8 cellular contexts compared by ENCODE assay signal in genomic region chr4:186719925-186720694, GRCh38. TPM values are rescaled to one million over a fixed set of nuclear protein-coding genes. Genes with fewer than 3 reads are reported as not detected.
DNase-seq lines count a peak whose midpoint lies in the region; ATAC-seq and TF ChIP-seq lines count a peak whose summit lies in the region.

No MANE protein-coding gene starts in this region.

- H3K4me2 ChIP-seq in Loucy (ENCODE audit: low read depth, low read length, poor library complexity, severe bottlenecking) (no peak overlapping the region), osteoblast (ENCODE audit: insufficient read depth, low read length) (no peak overlapping the region)

- H3K9me3 ChIP-seq in Loucy (ENCODE audit: insufficient read depth, low read depth, low read length) (peaks cover 11% of the 10 kb centered on the region; the same call in 1 of the 2 replicates), osteoblast (ENCODE audit: low read depth, low read length) (peaks cover 4% of the 10 kb centered on the region)

- ATAC-seq in GM18909 (IDR thresholded peaks at IDR 0.05; ENCODE audit: poor library complexity, unreplicated experiment) (no peak), GM18498 (IDR thresholded peaks at IDR 0.05; ENCODE audit: unreplicated experiment) (no peak)

- no peaks in the 10 kb centered on the region for H3K79me2 ChIP-seq in Loucy (ENCODE audit: insufficient read depth, low read length)
- H3K79me2 ChIP-seq in osteoblast (ENCODE audit: insufficient read depth, low read length): peaks cover 97% of the 10 kb centered on the region

- H2AFZ ChIP-seq in Loucy (ENCODE audit: low read length) (no peak overlapping the region), osteoblast (ENCODE audit: low read length) (no peak overlapping the region)

- H4K20me1 ChIP-seq in Loucy (ENCODE audit: insufficient read depth, low read length, poor library complexity, severe bottlenecking): no peaks in the 10 kb centered on the region
- H4K20me1 ChIP-seq in osteoblast (ENCODE audit: insufficient read depth, low read length): peaks cover 58% of the 10 kb centered on the region

- H3F3A ChIP-seq in Loucy (ENCODE audit: low read depth): no peaks in the 10 kb centered on the region

- H3K4me3 ChIP-seq in Loucy (ENCODE audit: low read length, poor library complexity, severe bottlenecking): no peak overlapping the region
- no peak overlapping the region for H3K4me3 ChIP-seq in cardiac fibroblast (replicated peaks in 1 of 2; ENCODE audit: low read depth in 2 of 2, low read length in 2 of 2)
- no peak overlapping the region for H3K4me3 ChIP-seq in osteoblast (ENCODE audit: insufficient read depth, low read length)

- peak; percentile 9 for DNase-seq in NCI-H2029 (lab: John Stamatoyannopoulos, UW)
- DNase-seq in NCI-H2029 treated with DMSO at 0.1 percent for 48 hours (lab: John Stamatoyannopoulos, UW): no peak
- peak; percentile 70 to 81 for DNase-seq in cardiac fibroblast (ENCODE audit: low read depth in 2 of 2)
- DNase-seq in osteoblast (ENCODE audit: insufficient read length, low spot score, missing footprints): no peak
- DNase-seq in NCI-H1092 treated with DMSO at 0.1 percent for 48 hours (lab: John Stamatoyannopoulos, UW): no peak

- H3K4me1 ChIP-seq in Loucy (ENCODE audit: insufficient read depth, low read length, poor library complexity, severe bottlenecking) (no peaks in the 10 kb centered on the region), osteoblast (ENCODE audit: insufficient read depth, low read length) (peaks cover 10% of the 10 kb centered on the region)

- no peaks in the 10 kb centered on the region for H3K36me3 ChIP-seq in Loucy (ENCODE audit: insufficient read depth, low read length)
- peaks cover 3% of the 10 kb centered on the region for H3K36me3 ChIP-seq in osteoblast (ENCODE audit: insufficient read depth, low read length)

- no peaks in the 10 kb centered on the region for H3K9me2 ChIP-seq in Loucy (replicated peaks; ENCODE audit: low read depth, low read length)

- no peaks in the 10 kb centered on the region for H3K27me3 ChIP-seq in Loucy (ENCODE audit: insufficient read depth, low read length, poor library complexity, severe bottlenecking)
- no peaks in the 10 kb centered on the region for H3K27me3 ChIP-seq in osteoblast (ENCODE audit: insufficient read depth, low read length)

- no peak overlapping the region for H3K9ac ChIP-seq in Loucy (ENCODE audit: low read depth, low read length, poor library complexity, severe bottlenecking)

- H3K27ac ChIP-seq in osteoblast (ENCODE audit: low read depth, low read length): no peak overlapping the region

- peak; percentile 60 for TF ChIP-seq CTCF in Loucy (conservative IDR thresholded peaks at IDR 0.05; ENCODE audit: low read length)
- peak; percentile 55 for TF ChIP-seq CTCF in cardiac fibroblast (IDR thresholded peaks at IDR 0.05; ENCODE audit: low read depth, low read length)
- peak; percentile 40 for TF ChIP-seq CTCF in osteoblast (IDR thresholded peaks at IDR 0.05; ENCODE audit: extremely low read depth, low read depth, low read length)

RNA-seq across cellular contexts. Expression of gene FAT1, which starts 3.5 kb away (rescaled TPM):
- 474 and 522 TPM in 2 replicates for total RNA-seq in osteoblast

Comparison
In these comparisons a context has a peak if more than half of its experiments do, and no peak if none do; other contexts are left out.
1. DNase-seq: peak in NCI-H2029 (single experiment) and cardiac fibroblast (2 of 2); none in NCI-H2029 treated with DMSO at 0.1 percent for 48 hours (single experiment), osteoblast (single experiment) and NCI-H1092 treated with DMSO at 0.1 percent for 48 hours (single experiment).
2. Peak in every context shown above with its lines, with median percentiles within 50 percentile points of each other: CTCF ChIP-seq.